ENCODE assay signal across 20 cellular contexts in genomic region chr4:16824278-16824806, GRCh38.
"Had no signal": no experiment of that assay in that cellular context is flagged by ENCODE, and none has a peak within 500 bp of the region (broad histone marks: within the 10 kb centered on the region; RNA-seq: fewer than 3 reads in every experiment).

No MANE protein-coding gene starts in this region.

- DNase-seq: effector CD4-positive, alpha-beta T cell; kidney; left cardiac atrium; left ventricle myocardium superior; naive thymus-derived CD4-positive, alpha-beta T cell; nephron progenitor cell; small intestine; stimulated activated CD4-positive, alpha-beta T cell treated with anti-CD3 and anti-CD28 coated beads, Interleukin-12 subunit alpha, Interleukin-12 subunit beta, amount 100 ng/mL, for 4 hours; stimulated activated CD4-positive, alpha-beta T cell treated with anti-CD3 and anti-CD28 coated beads, Interleukin-2, amount 100 ng/mL, for 48 hours; testis; upper lobe of right lung had no signal

- H3K4me3 ChIP-seq: coronary artery, esophagus muscularis mucosa, right atrium auricular region, testis, tibial nerve, upper lobe of right lung, vagina had no signal

- H3K4me1 ChIP-seq: foreskin keratinocyte, upper lobe of right lung, vagina had no signal

- H3K27me3 ChIP-seq: esophagus muscularis mucosa, foreskin keratinocyte, right atrium auricular region, testis, tibial nerve, upper lobe of right lung, vagina had no signal

- H3K36me3 ChIP-seq: esophagus muscularis mucosa, right atrium auricular region, tibial nerve, upper lobe of right lung, vagina had no signal

- ATAC-seq: foreskin keratinocyte; left cardiac atrium; left ventricle myocardium superior; naive thymus-derived CD4-positive, alpha-beta T cell; stimulated activated memory B cell treated with anti-CD40 and anti-IgM and Interleukin-4, amounts not matched to agents 10 μg/mL and 1 μg/mL and 100 μg/mL, for 72 hours; upper lobe of right lung had no signal

- FAIRE-seq: endometrium, kidney, small intestine had no signal

- H3K9me3 ChIP-seq: esophagus muscularis mucosa, right atrium auricular region, testis, tibial nerve, upper lobe of right lung, vagina had no signal

- H3K27ac ChIP-seq: coronary artery, epithelial cell of prostate, esophagus muscularis mucosa, foreskin keratinocyte, right atrium auricular region, testis, tibial nerve, upper lobe of right lung had no signal
